Comparison of ENCODE assay signal across 8 cellular contexts in the genomic region with DNA sequence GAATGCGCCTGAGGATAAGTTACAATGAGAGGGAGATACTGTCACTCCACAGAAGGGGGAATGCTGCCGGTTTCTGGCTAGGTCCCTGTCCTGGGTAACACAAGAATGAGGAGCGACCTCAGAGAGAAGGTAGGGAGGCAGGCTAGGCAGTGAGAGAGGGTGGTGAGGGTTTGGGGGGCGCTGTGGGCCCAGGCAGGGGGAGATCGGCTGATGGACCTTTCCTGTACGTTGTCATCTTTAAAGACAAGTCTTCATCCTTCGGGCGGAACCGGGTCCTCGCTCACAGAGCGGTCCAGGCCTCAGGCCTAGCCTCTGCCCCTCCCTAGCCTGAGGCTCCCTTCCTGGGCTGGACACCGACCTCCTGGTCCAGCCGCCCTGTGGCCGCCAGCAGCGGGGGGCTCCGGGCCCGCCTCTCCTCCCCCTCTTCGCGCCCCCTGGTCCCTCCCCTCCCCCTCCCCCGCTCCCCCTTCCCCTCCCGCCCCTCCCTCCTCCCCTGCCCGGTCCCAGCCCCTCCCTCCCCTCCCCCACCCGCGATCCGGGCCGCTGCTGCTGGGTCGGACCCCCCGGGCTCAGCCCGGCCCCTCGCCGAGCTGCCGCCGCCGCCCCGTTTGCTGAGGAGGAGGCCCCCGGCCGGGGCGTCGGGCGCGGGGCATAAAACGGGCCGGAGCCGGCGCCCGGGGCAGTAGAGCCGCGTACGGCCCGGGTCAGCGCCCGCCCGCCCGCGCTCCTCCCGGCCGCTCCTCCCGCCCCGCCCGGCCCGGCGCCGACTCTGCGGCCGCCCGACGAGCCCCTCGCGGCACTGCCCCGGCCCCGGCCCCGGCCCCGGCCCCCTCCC. TPM values are rescaled to one million over a fixed set of nuclear protein-coding genes. Genes with fewer than 3 reads are reported as not detected.
DNase-seq lines count a peak whose midpoint lies in the region; ATAC-seq and TF ChIP-seq lines count a peak whose summit lies in the region.

A gene (plus strand): TSS at position 680 of the 835 bp plus-strand sequence. CDS start 265 bp downstream, outside the sequence.

- DNase-seq in CD14-positive monocyte (ENCODE audit: low spot score) (no peak), Right ventricle myocardium superior (peak; percentile 66), osteocyte (ENCODE audit: extremely low spot score, unreplicated experiment) (no peak), GM10266 (ENCODE audit: extremely low spot score) (no peak)
- no peak for DNase-seq in activated CD8-positive, alpha-beta memory T cell treated with anti-CD3 and anti-CD28 coated beads, Interleukin-2, amount 50 U/mL, for 48 hours

- H3K4me3 Mint-ChIP-seq in CD14-positive monocyte (peak within 1 kb of the TSS; percentile 54 to 86), osteocyte (ENCODE audit: unreplicated experiment) (peak within 1 kb of the TSS; percentile 62)

- H3K4me3 ChIP-seq in WI38 (ENCODE audit: low read depth, low read length), result 0 out of 2 replicates have a peak within 1 kb of the TSS, but pooled peaks have one; percentile 14

- H3K4me1 Mint-ChIP-seq in CD14-positive monocyte (peaks cover 19% of the 10 kb centered on the region), osteocyte (ENCODE audit: unreplicated experiment) (peaks cover 13% of the 10 kb centered on the region)

- peaks cover 74 to 86% (median 81%) of the 10 kb centered on the region in 3 donors for H3K27me3 Mint-ChIP-seq in CD14-positive monocyte (ENCODE audit: low read depth in 3 of 3)
- peaks cover 59% of the 10 kb centered on the region for H3K27me3 Mint-ChIP-seq in osteocyte (ENCODE audit: unreplicated experiment)

- intact Hi-C loops in CD14-positive monocyte (cut with micrococcal nuclease) (loop anchor here (10.0 kb wide), 2 partner anchors 395 to 415 kb away; no protein-coding TSS in a partner anchor), Right ventricle myocardium superior (cut with DNase I) (no loop called here)

- ATAC-seq in Right ventricle myocardium superior (ENCODE audit: poor library complexity) (peak; percentile 62), HG03460 (IDR thresholded peaks at IDR 0.05; ENCODE audit: unreplicated experiment) (no peak), GM21423 (IDR thresholded peaks at IDR 0.05; ENCODE audit: unreplicated experiment) (no peak)

- peaks cover 0 to 8% of the 10 kb centered on the region in 2 donors for H3K36me3 Mint-ChIP-seq in CD14-positive monocyte
- H3K36me3 Mint-ChIP-seq in osteocyte (ENCODE audit: unreplicated experiment), result no peaks in the 10 kb centered on the region

- no peak for TF ChIP-seq CTCF in CD14-positive monocyte (IDR thresholded peaks at IDR 0.05)
- no peak for TF ChIP-seq CTCF in WI38 (IDR thresholded peaks at IDR 0.05; ENCODE audit: low read depth, low read length)
- TF ChIP-seq CTCF in osteocyte (IDR thresholded peaks at IDR 0.05), result no peak
- TF ChIP-seq CTCF in GM10266 (IDR thresholded peaks at IDR 0.05; ENCODE audit: control insufficient read depth, insufficient read depth, low read depth, missing control alignments), result no peak

- H3K27ac Mint-ChIP-seq in CD14-positive monocyte (no peak within 1 kb of the TSS), osteocyte (ENCODE audit: unreplicated experiment) (no peak within 1 kb of the TSS)

- H3K9me3 Mint-ChIP-seq in CD14-positive monocyte (peaks cover 0 to 21% (median 6%) of the 10 kb centered on the region in 7 donors), osteocyte (ENCODE audit: unreplicated experiment) (no peaks in the 10 kb centered on the region)

RNA-seq across cellular contexts. Expression of the gene that starts here (rescaled TPM):
- polyA plus RNA-seq in CD14-positive monocyte, result not detected
- total RNA-seq in Right ventricle myocardium superior, result 7.8 TPM
- 2.7 and 4.4 TPM in 2 replicates for total RNA-seq in osteocyte
